In the genomic region with DNA sequence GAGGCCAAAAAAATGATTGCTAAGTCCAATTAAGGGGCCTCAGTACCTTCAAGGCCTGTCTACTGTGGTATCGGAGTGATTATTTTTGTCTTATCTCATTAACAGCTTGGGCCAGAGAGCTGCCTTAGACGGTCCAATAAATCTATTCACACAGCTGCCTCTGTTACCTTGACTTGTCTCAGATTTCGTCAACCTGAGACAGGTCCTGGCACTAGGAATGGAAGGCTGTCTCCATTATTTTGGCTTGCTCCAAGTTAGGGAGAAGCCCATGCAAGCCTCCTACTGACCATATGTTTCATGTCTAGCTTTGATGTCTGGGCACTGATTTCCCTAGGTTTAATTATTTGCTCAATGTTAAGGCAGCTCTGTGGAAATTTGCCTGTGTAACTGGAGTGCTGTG, we compare ENCODE assay signal across 27 cellular contexts.
"Had no signal": no experiment of that assay in that cellular context is flagged by ENCODE, and none has a peak within 500 bp of the region (broad histone marks: within the 10 kb centered on the region; RNA-seq: fewer than 3 reads in every experiment).

No MANE protein-coding gene starts in this region.

- H3K27ac Mint-ChIP-seq: activated CD4-positive, alpha-beta memory T cell treated with anti-CD3 and anti-CD28 coated beads, Interleukin-2, amount 10 ng/mL, durations not matched to agents 7 days and 5 days; activated CD4-positive, alpha-beta T cell treated with anti-CD3 and anti-CD28 coated beads for 36 hours; activated naive CD4-positive, alpha-beta T cell treated with anti-CD3 and anti-CD28 coated beads, Interleukin-2, amount 50 U/mL, for 24 hours; activated T-helper 2 cell treated with anti-CD3 and anti-CD28 coated beads, Interferon-gamma antibody, Interleukin-2, Interleukin-4, amounts not matched to agents 10 μg/mL and 5 μg/mL and 100 μg/mL, durations not matched to agents 14 hours and 24 hours and 36 hours had no signal

- H3K4me1 ChIP-seq: Peyer's patch, SJCRH30 had no signal

- H3K27ac ChIP-seq: KMS-11, Peyer's patch, RWPE1, SJCRH30, VCaP had no signal

- ATAC-seq: activated CD4-positive, alpha-beta T cell treated with anti-CD3 and anti-CD28 coated beads for 36 hours had no signal

- H3K9me3 Mint-ChIP-seq: activated naive CD4-positive, alpha-beta T cell treated with anti-CD3 and anti-CD28 coated beads, Interleukin-2, amount 50 U/mL, for 24 hours had no signal

- H3K4me3 ChIP-seq: MG63, Peyer's patch, SJCRH30 had no signal

- H3K4me3 Mint-ChIP-seq: activated CD4-positive, alpha-beta memory T cell treated with anti-CD3 and anti-CD28 coated beads, Interleukin-2, amount 10 ng/mL, durations not matched to agents 7 days and 5 days; activated CD4-positive, alpha-beta T cell treated with anti-CD3 and anti-CD28 coated beads for 36 hours; activated naive CD4-positive, alpha-beta T cell treated with anti-CD3 and anti-CD28 coated beads, Interleukin-2, amount 50 U/mL, for 24 hours had no signal

- H3K27me3 ChIP-seq: Peyer's patch, SJCRH30 had no signal

- H3K4me1 Mint-ChIP-seq: activated CD4-positive, alpha-beta memory T cell treated with anti-CD3 and anti-CD28 coated beads, Interleukin-2, amount 10 ng/mL, durations not matched to agents 7 days and 5 days; activated CD4-positive, alpha-beta T cell treated with anti-CD3 and anti-CD28 coated beads for 36 hours; activated naive CD4-positive, alpha-beta T cell treated with anti-CD3 and anti-CD28 coated beads, Interleukin-2, amount 50 U/mL, for 24 hours had no signal

- DNase-seq: activated CD4-positive, alpha-beta memory T cell treated with anti-CD3 and anti-CD28 coated beads, Interleukin-2, amount 10 ng/mL, durations not matched to agents 7 days and 5 days; activated CD4-positive, alpha-beta T cell treated with anti-CD3 and anti-CD28 coated beads for 36 hours; activated CD4-positive, alpha-beta T cell treated with anti-CD3 and anti-CD28 coated beads, Interleukin-2, amount 50 U/mL, for 1 hour; activated naive CD4-positive, alpha-beta T cell; activated T-cell treated with anti-CD3 and anti-CD28 coated beads for 4 hours; activated T-cell treated with anti-CD3 and anti-CD28 coated beads, Interleukin-2, amount 50 U/mL, for 48 hours; aorta; MG63; MV-4-11; NCI-H1092 treated with DMSO at 0.1 percent for 48 hours; NCI-H1417 treated with DMSO at 0.1 percent for 48 hours; NCI-H1694; NCI-H2029; NCI-H2107; NCI-H510A treated with DMSO at 0.1 percent for 48 hours; NCI-H774; NK-92 treated with Interleukin-12 subunit alpha and Interleukin-12 subunit beta, amount 100 ng/mL, for 24 hours; Peyer's patch; Right ventricle myocardium superior; SJCRH30; SK-N-SH; T-helper 1 cell had no signal

- H3K36me3 ChIP-seq: MG63, Peyer's patch, SJCRH30 had no signal

- H3K9me3 ChIP-seq: MG63, SK-N-SH had no signal
